ENCODE assay signal across 20 cellular contexts in the genomic region with DNA sequence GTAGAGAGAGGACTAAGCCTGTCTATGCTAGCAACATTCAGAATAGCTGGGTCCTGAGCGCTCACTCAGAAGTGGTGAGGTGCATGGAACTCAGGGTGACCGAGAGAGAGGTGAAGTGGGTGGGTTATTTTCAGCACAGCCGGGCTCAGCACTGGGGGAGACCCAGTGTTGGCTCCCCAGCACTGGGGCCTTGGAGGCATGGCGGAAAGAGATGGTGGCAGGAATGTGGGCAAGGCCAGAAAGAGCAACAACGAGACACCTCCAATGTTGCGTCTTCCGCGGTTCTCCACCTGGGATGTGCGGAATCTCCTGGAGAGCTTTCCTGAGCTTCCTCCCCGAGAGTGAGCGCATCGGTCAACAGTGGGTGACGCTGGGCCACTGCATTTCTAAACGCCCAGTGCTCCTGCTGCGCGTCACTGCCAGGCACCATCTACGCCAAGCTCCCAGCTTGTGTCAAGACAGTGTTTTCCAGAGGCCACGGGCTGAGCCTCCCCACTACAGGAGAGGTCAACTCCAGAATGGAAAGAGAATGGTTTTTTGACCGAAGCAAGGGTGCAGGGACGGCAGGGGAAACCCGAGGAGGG.
DNase-seq lines count a peak whose midpoint lies in the region; ATAC-seq, FAIRE-seq and TF ChIP-seq lines count a peak whose summit lies in the region.
"Had no signal": no experiment of that assay in that cellular context is flagged by ENCODE, and none has a peak within 500 bp of the region (broad histone marks: within the 10 kb centered on the region; RNA-seq: fewer than 3 reads in every experiment).

No MANE protein-coding gene starts in this region.

- FAIRE-seq in kidney (lab: Jason Lieb, UNC) = no peak
- FAIRE-seq: A549, D721Med, G401.6, GM12891, H54, HepG2 had no signal

- ATAC-seq in HG03457 (IDR thresholded peaks at IDR 0.05; ENCODE audit: unreplicated experiment) = no peak
- ATAC-seq in HG02981 (IDR thresholded peaks at IDR 0.05; ENCODE audit: unreplicated experiment) = no peak
- ATAC-seq: A549; CD8-positive, alpha-beta T cell; HCT116; HepG2 had no signal

- no peaks in the 10 kb centered on the region for H3K9me2 ChIP-seq in MM.1S (replicated peaks; ENCODE audit: insufficient read depth, low read length)

- H3K4me1 ChIP-seq in kidney (ENCODE audit: control insufficient read depth in 1 of 2, insufficient read depth in 1 of 2, low read depth in 1 of 2, low read length in 2 of 2) (peaks cover 0 to 4% of the 10 kb centered on the region in 2 donors), MM.1S (ENCODE audit: low read length) (no peaks in the 10 kb centered on the region)
- H3K4me1 ChIP-seq: A549 had no signal

- intact Hi-C loops in kidney (cut with DNase I) (no loop called here), posterior vena cava (cut with DNase I) (no loop called here)

- H3K36me3 ChIP-seq in kidney (ENCODE audit: control insufficient read depth in 1 of 2, insufficient read depth in 2 of 2, low read length in 2 of 2) = no peaks in the 10 kb centered on the region
- H3K36me3 ChIP-seq in MM.1S (replicated peaks; ENCODE audit: insufficient read depth, low read length) = no peaks in the 10 kb centered on the region

- no peak overlapping the region for H2AFZ ChIP-seq in MM.1S (ENCODE audit: low read length)
- H2AFZ ChIP-seq: GM23248 had no signal

- H3K9me3 ChIP-seq in kidney (ENCODE audit: control insufficient read depth in 1 of 2, low read length in 2 of 2) (no peaks in the 10 kb centered on the region), MM.1S (replicated peaks; ENCODE audit: insufficient read depth, low read length) (no peaks in the 10 kb centered on the region)
- H3K9me3 ChIP-seq: A549 had no signal

- TF ChIP-seq CTCF in kidney (IDR thresholded peaks at IDR 0.05; ENCODE audit: borderline replicate concordance, extremely low read depth, insufficient read depth) (no peak), MM.1S (IDR thresholded peaks at IDR 0.05; ENCODE audit: low read length) (no peak)

- no peak overlapping the region for H3K4me2 ChIP-seq in MM.1S (ENCODE audit: low read depth, low read length)
- H3K4me2 ChIP-seq: A549 had no signal

- H4K20me1 ChIP-seq in MM.1S (ENCODE audit: insufficient read depth, low read length) = no peaks in the 10 kb centered on the region

- H3F3A ChIP-seq in MM.1S (ENCODE audit: insufficient read depth, low read length) = no peaks in the 10 kb centered on the region

- no peak overlapping the region for H3K9ac ChIP-seq in kidney (ENCODE audit: low read length in 2 of 2)
- no peak overlapping the region for H3K9ac ChIP-seq in MM.1S (ENCODE audit: low read length)
- H3K9ac ChIP-seq: GM23248 had no signal

- no peaks in the 10 kb centered on the region for H3K27me3 ChIP-seq in MM.1S (replicated peaks; ENCODE audit: insufficient read depth, low read length)

- H3K27ac ChIP-seq in kidney (ENCODE audit: low read depth in 2 of 2, low read length in 2 of 2) (no peak overlapping the region), MM.1S (ENCODE audit: low read length) (no peak overlapping the region)
- H3K27ac ChIP-seq: A549, GM23248 had no signal

- no peaks in the 10 kb centered on the region for H3K79me2 ChIP-seq in MM.1S (ENCODE audit: low read length)

- DNase-seq in activated CD8-positive, alpha-beta memory T cell treated with anti-CD3 and anti-CD28 coated beads, Interleukin-2, amount 50 U/mL, for 48 hours = peak; percentile 29
- DNase-seq in kidney (peak; percentile 54), posterior vena cava (ENCODE audit: low spot score) (peak; percentile 49), OCI-M2 (lab: John Stamatoyannopoulos, UW; ENCODE audit: unreplicated experiment) (no peak), MM.1S (no peak)
- DNase-seq: COR-L47, DMS153, DMS79 treated with DMSO at 0.1 percent for 48 hours, EL, GM23248 had no signal

- H3K4me3 ChIP-seq in kidney (ENCODE audit: low read length in 2 of 2) (no peak overlapping the region), MM.1S (ENCODE audit: low read length) (no peak overlapping the region)
- H3K4me3 ChIP-seq: A549, GM23248 had no signal

Comparison
In these comparisons a context has a peak if more than half of its experiments do, and no peak if none do; other contexts are left out.
1. DNase-seq: peak in activated CD8-positive, alpha-beta memory T cell treated with anti-CD3 and anti-CD28 coated beads, Interleukin-2, amount 50 U/mL, for 48 hours (single experiment), kidney (single experiment) and posterior vena cava (single experiment); none in OCI-M2 (single experiment) and MM.1S (single experiment).